1 cellular context compared by ENCODE assay signal in genomic region chr9:136400038-136400834, GRCh38.
TF ChIP-seq lines count a peak whose summit lies in the region.

Gene SNAPC4 (minus strand): TSS chr9:136400170. CDS start chr9:136398428, 1,742 bp downstream.

TF ChIP-seq in K562, 482 proteins besides CTCF, POLR2A, EP300 and RAD21 (continued from another document and continues in another):
- TF ChIP-seq TRIM28 (IDR thresholded peaks at IDR 0.05): no peak
- TF ChIP-seq RBBP5 (IDR thresholded peaks at IDR 0.05; ENCODE audit: borderline replicate concordance, insufficient read depth, low read length, poor library complexity, severe bottlenecking): peak; percentile 93
- TF ChIP-seq ZNF324 (CRISPR knock-in tag; IDR thresholded peaks at IDR 0.05): no peak
- no peak for TF ChIP-seq FOSL1 (tag; conservative IDR thresholded peaks at IDR 0.05)
- no peak; the same call in 1 of the 2 replicates for TF ChIP-seq TOE1 (IDR thresholded peaks at IDR 0.05; ENCODE audit: borderline replicate concordance)
- TF ChIP-seq TOE1 (CRISPR knock-in tag; IDR thresholded peaks at IDR 0.05; ENCODE audit: borderline replicate concordance, low read depth): no peak
- TF ChIP-seq HLTF (IDR thresholded peaks at IDR 0.05): no peak
- TF ChIP-seq ZNF707 (CRISPR knock-in tag; conservative IDR thresholded peaks at IDR 0.05): no peak
- TF ChIP-seq ZNF12 (CRISPR knock-in tag; IDR thresholded peaks at IDR 0.05): no peak
- TF ChIP-seq ETS2 (tag; IDR thresholded peaks at IDR 0.05; ENCODE audit: borderline replicate concordance, poor library complexity, severe bottlenecking): no peak
- 0 out of 2 replicates have a peak, but pooled peaks have one; percentile 11 for TF ChIP-seq ZBTB1 (CRISPR knock-in tag; IDR thresholded peaks at IDR 0.05; ENCODE audit: borderline replicate concordance, low read depth)
- no peak for TF ChIP-seq ZNF175 (CRISPR knock-in tag; IDR thresholded peaks at IDR 0.05; ENCODE audit: low read depth)
- TF ChIP-seq GABPB1 (CRISPR knock-in tag; IDR thresholded peaks at IDR 0.05): peak; percentile 96
- TF ChIP-seq PTRF (tag; IDR thresholded peaks at IDR 0.05): no peak
- TF ChIP-seq CREB3L1 (IDR thresholded peaks at IDR 0.05; ENCODE audit: borderline replicate concordance, low read depth): peak; percentile 41; the same call in 1 of the 2 replicates
- peak; percentile 47; the same call in 1 of the 2 replicates for TF ChIP-seq ESRRA (IDR thresholded peaks at IDR 0.05; ENCODE audit: borderline replicate concordance, low read depth)
- peak; percentile 83 for TF ChIP-seq KDM5B (IDR thresholded peaks at IDR 0.05; ENCODE audit: insufficient replicate concordance, low read depth, low read length)
- 0 out of 2 replicates have a peak, but pooled peaks have one; percentile 53 for TF ChIP-seq ZNF76 (CRISPR knock-in tag; IDR thresholded peaks at IDR 0.05; ENCODE audit: borderline replicate concordance)
- TF ChIP-seq, protein P1, sequence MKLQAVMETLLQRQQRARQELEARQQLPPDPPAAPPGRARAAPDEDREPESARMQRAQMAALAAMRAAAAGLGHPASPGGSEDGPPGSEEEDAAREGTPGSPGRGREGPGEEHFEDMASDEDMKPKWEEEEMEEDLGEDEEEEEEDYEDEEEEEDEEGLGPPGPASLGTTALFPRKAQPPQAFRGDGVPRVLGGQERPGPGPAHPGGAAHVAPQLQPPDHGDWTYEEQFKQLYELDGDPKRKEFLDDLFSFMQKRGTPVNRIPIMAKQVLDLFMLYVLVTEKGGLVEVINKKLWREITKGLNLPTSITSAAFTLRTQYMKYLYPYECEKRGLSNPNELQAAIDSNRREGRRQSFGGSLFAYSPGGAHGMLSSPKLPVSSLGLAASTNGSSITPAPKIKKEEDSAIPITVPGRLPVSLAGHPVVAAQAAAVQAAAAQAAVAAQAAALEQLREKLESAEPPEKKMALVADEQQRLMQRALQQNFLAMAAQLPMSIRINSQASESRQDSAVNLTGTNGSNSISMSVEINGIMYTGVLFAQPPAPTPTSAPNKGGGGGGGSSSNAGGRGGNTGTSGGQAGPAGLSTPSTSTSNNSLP (IDR thresholded peaks at IDR 0.05; ENCODE audit: borderline replicate concordance, low read depth, low read length): no peak
- TF ChIP-seq, protein P2, sequence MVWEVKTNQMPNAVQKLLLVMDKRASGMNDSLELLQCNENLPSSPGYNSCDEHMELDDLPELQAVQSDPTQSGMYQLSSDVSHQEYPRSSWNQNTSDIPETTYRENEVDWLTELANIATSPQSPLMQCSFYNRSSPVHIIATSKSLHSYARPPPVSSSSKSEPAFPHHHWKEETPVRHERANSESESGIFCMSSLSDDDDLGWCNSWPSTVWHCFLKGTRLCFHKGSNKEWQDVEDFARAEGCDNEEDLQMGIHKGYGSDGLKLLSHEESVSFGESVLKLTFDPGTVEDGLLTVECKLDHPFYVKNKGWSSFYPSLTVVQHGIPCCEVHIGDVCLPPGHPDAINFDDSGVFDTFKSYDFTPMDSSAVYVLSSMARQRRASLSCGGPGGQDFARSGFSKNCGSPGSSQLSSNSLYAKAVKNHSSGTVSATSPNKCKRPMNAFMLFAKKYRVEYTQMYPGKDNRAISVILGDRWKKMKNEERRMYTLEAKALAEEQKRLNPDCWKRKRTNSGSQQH (CRISPR knock-in tag; IDR thresholded peaks at IDR 0.05): no peak
- TF ChIP-seq ZNF232 (CRISPR knock-in tag; IDR thresholded peaks at IDR 0.05): no peak
- TF ChIP-seq NFIX (CRISPR knock-in tag; IDR thresholded peaks at IDR 0.05; ENCODE audit: low read depth): no peak
- TF ChIP-seq MCM3 (IDR thresholded peaks at IDR 0.05): no peak
- 0 out of 2 replicates have a peak, but pooled peaks have one; percentile 10 for TF ChIP-seq CEBPB (tag; IDR thresholded peaks at IDR 0.05)
- TF ChIP-seq RBM15 (IDR thresholded peaks at IDR 0.05; ENCODE audit: insufficient read depth, low read length): no peak
- peak; percentile 67 for TF ChIP-seq L3MBTL2 (IDR thresholded peaks at IDR 0.05)
- TF ChIP-seq HMG20A (CRISPR knock-in tag; conservative IDR thresholded peaks at IDR 0.05): no peak
- no peak for TF ChIP-seq ZNF121 (CRISPR knock-in tag; conservative IDR thresholded peaks at IDR 0.05)
- TF ChIP-seq TBP (optimal IDR thresholded peaks at IDR 0.05; ENCODE audit: low read depth, low read length): peak; percentile 67
- TF ChIP-seq RAD51 (IDR thresholded peaks at IDR 0.05; ENCODE audit: borderline replicate concordance, low read depth): no peak
- no peak for TF ChIP-seq SRSF1 (IDR thresholded peaks at IDR 0.05; ENCODE audit: low read depth, low read length)
- TF ChIP-seq, protein P3, sequence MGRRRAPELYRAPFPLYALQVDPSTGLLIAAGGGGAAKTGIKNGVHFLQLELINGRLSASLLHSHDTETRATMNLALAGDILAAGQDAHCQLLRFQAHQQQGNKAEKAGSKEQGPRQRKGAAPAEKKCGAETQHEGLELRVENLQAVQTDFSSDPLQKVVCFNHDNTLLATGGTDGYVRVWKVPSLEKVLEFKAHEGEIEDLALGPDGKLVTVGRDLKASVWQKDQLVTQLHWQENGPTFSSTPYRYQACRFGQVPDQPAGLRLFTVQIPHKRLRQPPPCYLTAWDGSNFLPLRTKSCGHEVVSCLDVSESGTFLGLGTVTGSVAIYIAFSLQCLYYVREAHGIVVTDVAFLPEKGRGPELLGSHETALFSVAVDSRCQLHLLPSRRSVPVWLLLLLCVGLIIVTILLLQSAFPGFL (CRISPR knock-in tag; IDR thresholded peaks at IDR 0.05): peak; percentile 72; the same call in 1 of the 2 replicates
- TF ChIP-seq ZNF263 (CRISPR knock-in tag; IDR thresholded peaks at IDR 0.05; ENCODE audit: borderline replicate concordance): no peak; the same call in 1 of the 2 replicates
- TF ChIP-seq SMARCA5 (IDR thresholded peaks at IDR 0.05): no peak
- TF ChIP-seq CEBPG (CRISPR knock-in tag; IDR thresholded peaks at IDR 0.05): no peak
- no peak for TF ChIP-seq CEBPG (tag; conservative IDR thresholded peaks at IDR 0.05 in 1 of 2, IDR thresholded peaks at IDR 0.05 in 1 of 2)
- TF ChIP-seq, protein P4, sequence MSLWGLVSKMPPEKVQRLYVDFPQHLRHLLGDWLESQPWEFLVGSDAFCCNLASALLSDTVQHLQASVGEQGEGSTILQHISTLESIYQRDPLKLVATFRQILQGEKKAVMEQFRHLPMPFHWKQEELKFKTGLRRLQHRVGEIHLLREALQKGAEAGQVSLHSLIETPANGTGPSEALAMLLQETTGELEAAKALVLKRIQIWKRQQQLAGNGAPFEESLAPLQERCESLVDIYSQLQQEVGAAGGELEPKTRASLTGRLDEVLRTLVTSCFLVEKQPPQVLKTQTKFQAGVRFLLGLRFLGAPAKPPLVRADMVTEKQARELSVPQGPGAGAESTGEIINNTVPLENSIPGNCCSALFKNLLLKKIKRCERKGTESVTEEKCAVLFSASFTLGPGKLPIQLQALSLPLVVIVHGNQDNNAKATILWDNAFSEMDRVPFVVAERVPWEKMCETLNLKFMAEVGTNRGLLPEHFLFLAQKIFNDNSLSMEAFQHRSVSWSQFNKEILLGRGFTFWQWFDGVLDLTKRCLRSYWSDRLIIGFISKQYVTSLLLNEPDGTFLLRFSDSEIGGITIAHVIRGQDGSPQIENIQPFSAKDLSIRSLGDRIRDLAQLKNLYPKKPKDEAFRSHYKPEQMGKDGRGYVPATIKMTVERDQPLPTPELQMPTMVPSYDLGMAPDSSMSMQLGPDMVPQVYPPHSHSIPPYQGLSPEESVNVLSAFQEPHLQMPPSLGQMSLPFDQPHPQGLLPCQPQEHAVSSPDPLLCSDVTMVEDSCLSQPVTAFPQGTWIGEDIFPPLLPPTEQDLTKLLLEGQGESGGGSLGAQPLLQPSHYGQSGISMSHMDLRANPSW (CRISPR knock-in tag; IDR thresholded peaks at IDR 0.05): no peak
- peak; percentile 92 for TF ChIP-seq POLR2G (IDR thresholded peaks at IDR 0.05; ENCODE audit: low read depth, low read length)
- no peak for TF ChIP-seq MCM2 (IDR thresholded peaks at IDR 0.05; ENCODE audit: low read depth)
- TF ChIP-seq, protein P5, sequence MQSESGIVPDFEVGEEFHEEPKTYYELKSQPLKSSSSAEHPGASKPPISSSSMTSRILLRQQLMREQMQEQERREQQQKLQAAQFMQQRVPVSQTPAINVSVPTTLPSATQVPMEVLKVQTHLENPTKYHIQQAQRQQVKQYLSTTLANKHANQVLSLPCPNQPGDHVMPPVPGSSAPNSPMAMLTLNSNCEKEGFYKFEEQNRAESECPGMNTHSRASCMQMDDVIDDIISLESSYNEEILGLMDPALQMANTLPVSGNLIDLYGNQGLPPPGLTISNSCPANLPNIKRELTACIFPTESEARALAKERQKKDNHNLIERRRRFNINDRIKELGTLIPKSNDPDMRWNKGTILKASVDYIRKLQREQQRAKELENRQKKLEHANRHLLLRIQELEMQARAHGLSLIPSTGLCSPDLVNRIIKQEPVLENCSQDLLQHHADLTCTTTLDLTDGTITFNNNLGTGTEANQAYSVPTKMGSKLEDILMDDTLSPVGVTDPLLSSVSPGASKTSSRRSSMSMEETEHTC (IDR thresholded peaks at IDR 0.05): no peak
- TF ChIP-seq PCBP1 (IDR thresholded peaks at IDR 0.05; ENCODE audit: low read depth, low read length, poor library complexity, severe bottlenecking): no peak
- TF ChIP-seq, protein P6, sequence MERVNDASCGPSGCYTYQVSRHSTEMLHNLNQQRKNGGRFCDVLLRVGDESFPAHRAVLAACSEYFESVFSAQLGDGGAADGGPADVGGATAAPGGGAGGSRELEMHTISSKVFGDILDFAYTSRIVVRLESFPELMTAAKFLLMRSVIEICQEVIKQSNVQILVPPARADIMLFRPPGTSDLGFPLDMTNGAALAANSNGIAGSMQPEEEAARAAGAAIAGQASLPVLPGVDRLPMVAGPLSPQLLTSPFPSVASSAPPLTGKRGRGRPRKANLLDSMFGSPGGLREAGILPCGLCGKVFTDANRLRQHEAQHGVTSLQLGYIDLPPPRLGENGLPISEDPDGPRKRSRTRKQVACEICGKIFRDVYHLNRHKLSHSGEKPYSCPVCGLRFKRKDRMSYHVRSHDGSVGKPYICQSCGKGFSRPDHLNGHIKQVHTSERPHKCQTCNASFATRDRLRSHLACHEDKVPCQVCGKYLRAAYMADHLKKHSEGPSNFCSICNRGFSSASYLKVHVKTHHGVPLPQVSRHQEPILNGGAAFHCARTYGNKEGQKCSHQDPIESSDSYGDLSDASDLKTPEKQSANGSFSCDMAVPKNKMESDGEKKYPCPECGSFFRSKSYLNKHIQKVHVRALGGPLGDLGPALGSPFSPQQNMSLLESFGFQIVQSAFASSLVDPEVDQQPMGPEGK (CRISPR knock-in tag; IDR thresholded peaks at IDR 0.05; ENCODE audit: borderline replicate concordance): no peak
- no peak for TF ChIP-seq PHF21A (IDR thresholded peaks at IDR 0.05; ENCODE audit: borderline replicate concordance, low read depth)
- no peak for TF ChIP-seq MAFG (tag; conservative IDR thresholded peaks at IDR 0.05)
- no peak for TF ChIP-seq ZNF75A (CRISPR knock-in tag; IDR thresholded peaks at IDR 0.05)
- TF ChIP-seq ZHX1 (conservative IDR thresholded peaks at IDR 0.05; ENCODE audit: low read length): no peak
- no peak for TF ChIP-seq ARHGAP35 (IDR thresholded peaks at IDR 0.05; ENCODE audit: partially characterized antibody)
- TF ChIP-seq, protein P7, sequence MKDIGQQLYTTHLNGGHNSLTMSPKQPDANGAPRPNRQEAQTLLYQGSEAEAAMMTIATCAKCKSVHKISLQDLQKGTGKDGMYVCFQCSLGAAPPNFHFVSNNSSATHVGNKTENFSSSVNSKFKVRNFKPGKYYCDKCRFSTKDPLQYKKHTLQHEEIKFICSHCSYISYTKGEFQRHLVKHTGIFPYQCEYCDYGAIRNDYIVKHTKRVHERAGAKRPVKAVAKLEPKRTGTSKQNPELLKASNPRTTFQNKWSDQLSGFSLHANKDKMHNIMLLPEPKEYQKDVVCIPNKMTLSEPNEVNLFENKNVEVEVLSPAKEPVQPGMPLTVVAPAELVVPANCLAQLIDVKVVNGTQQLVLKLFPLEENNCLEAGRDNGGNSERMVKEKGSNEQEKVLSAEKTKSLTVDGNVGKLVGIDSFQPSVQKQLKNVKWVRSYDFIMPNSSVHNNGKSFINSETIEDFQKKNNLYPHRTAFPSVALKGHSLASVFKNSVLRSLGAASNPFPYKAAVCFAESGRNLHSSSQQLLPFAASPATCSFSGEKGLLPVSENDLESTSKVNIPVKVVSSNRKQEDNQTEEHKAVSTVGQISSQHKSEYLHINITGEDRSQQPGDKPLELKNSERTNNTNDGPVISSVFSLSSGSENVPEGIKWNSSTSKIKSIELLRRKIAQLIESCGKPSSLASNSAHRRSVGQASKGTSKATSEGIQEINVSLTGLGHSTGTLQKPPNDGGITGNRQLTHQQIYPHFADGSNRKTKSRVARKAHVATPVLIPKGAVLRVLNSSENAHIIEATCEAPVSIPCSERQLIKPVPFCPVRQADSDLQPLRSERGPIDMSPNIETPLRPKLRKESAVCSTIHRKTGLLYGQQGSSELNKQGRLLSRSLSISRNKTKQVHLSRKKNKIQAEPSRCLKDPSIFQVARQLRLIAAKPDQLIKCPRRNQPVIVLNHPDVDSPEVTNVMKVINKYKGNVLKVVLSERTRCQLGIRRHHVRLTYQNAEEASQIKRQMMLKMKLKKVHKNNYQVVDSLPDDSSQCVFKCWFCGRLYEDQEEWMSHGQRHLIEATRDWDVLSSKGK (CRISPR knock-in tag; IDR thresholded peaks at IDR 0.05): no peak
- TF ChIP-seq ELF1 (tag; IDR thresholded peaks at IDR 0.05): peak; percentile 65
- peak; percentile 57; the same call in 1 of the 2 replicates for TF ChIP-seq EP400 (IDR thresholded peaks at IDR 0.05)
- no peak for TF ChIP-seq FOXJ2 (tag; IDR thresholded peaks at IDR 0.05)
- no peak for TF ChIP-seq DMBX1 (CRISPR knock-in tag; IDR thresholded peaks at IDR 0.05; ENCODE audit: borderline replicate concordance)
